In the genomic region with DNA sequence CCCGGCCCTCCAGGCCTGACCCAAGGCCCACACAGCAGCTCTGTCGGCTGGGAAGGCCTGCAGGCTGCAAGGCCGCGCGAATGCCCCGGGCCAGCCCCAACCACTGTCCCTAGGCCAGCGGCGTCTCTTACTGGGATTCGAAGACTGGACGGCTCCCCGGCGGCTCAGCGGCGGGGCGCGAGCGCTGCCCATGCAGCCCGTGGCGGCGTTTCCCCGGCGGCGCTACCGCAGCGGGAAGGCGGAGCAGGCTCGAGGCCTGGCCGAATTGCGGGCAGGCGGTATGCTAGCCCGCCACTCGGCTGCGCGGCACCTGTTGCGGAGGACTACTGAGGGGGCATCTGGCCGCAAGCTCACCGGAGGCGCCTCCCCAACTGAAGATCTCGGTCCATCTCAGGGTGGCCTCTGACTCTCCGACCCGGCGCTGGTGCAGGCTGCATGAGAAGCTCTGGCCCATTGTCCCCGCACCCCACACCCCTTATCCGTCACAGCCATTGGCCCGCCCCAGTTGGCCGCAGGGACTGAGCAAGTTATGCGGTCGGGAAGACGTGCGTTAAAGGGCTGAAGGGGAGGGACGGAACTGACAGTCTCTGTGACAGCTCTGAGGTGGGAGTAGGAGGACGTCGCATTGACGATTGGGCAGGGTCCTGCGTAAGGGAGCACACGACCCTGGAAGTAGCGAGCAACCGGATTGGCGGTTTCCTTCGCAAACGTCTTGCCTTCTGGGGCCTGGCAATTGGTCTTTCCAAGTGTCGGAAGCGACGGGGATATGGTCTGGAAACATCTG, we compare ENCODE assay signal across 1 cellular context.
TF ChIP-seq lines count a peak whose summit lies in the region.

No MANE protein-coding gene starts in this region.

TF ChIP-seq in GM23338, 12 proteins besides CTCF, POLR2A, EP300 and RAD21 (continued from another document):
- TF ChIP-seq REST (IDR thresholded peaks at IDR 0.05; ENCODE audit: unreplicated experiment) (no peak), EZH2 (IDR thresholded peaks at IDR 0.05; ENCODE audit: low read depth, unreplicated experiment) (no peak), STAT1 (IDR thresholded peaks at IDR 0.05; ENCODE audit: unreplicated experiment) (no peak), ZNF114 (CRISPR knock-in tag; IDR thresholded peaks at IDR 0.05) (no peak), JUNB (IDR thresholded peaks at IDR 0.05; ENCODE audit: unreplicated experiment) (no peak), NANOG (IDR thresholded peaks at IDR 0.05; ENCODE audit: borderline replicate concordance) (no peak), ZNF331 (CRISPR knock-in tag; IDR thresholded peaks at IDR 0.05; ENCODE audit: low read depth) (no peak)
- TF ChIP-seq, protein P1, sequence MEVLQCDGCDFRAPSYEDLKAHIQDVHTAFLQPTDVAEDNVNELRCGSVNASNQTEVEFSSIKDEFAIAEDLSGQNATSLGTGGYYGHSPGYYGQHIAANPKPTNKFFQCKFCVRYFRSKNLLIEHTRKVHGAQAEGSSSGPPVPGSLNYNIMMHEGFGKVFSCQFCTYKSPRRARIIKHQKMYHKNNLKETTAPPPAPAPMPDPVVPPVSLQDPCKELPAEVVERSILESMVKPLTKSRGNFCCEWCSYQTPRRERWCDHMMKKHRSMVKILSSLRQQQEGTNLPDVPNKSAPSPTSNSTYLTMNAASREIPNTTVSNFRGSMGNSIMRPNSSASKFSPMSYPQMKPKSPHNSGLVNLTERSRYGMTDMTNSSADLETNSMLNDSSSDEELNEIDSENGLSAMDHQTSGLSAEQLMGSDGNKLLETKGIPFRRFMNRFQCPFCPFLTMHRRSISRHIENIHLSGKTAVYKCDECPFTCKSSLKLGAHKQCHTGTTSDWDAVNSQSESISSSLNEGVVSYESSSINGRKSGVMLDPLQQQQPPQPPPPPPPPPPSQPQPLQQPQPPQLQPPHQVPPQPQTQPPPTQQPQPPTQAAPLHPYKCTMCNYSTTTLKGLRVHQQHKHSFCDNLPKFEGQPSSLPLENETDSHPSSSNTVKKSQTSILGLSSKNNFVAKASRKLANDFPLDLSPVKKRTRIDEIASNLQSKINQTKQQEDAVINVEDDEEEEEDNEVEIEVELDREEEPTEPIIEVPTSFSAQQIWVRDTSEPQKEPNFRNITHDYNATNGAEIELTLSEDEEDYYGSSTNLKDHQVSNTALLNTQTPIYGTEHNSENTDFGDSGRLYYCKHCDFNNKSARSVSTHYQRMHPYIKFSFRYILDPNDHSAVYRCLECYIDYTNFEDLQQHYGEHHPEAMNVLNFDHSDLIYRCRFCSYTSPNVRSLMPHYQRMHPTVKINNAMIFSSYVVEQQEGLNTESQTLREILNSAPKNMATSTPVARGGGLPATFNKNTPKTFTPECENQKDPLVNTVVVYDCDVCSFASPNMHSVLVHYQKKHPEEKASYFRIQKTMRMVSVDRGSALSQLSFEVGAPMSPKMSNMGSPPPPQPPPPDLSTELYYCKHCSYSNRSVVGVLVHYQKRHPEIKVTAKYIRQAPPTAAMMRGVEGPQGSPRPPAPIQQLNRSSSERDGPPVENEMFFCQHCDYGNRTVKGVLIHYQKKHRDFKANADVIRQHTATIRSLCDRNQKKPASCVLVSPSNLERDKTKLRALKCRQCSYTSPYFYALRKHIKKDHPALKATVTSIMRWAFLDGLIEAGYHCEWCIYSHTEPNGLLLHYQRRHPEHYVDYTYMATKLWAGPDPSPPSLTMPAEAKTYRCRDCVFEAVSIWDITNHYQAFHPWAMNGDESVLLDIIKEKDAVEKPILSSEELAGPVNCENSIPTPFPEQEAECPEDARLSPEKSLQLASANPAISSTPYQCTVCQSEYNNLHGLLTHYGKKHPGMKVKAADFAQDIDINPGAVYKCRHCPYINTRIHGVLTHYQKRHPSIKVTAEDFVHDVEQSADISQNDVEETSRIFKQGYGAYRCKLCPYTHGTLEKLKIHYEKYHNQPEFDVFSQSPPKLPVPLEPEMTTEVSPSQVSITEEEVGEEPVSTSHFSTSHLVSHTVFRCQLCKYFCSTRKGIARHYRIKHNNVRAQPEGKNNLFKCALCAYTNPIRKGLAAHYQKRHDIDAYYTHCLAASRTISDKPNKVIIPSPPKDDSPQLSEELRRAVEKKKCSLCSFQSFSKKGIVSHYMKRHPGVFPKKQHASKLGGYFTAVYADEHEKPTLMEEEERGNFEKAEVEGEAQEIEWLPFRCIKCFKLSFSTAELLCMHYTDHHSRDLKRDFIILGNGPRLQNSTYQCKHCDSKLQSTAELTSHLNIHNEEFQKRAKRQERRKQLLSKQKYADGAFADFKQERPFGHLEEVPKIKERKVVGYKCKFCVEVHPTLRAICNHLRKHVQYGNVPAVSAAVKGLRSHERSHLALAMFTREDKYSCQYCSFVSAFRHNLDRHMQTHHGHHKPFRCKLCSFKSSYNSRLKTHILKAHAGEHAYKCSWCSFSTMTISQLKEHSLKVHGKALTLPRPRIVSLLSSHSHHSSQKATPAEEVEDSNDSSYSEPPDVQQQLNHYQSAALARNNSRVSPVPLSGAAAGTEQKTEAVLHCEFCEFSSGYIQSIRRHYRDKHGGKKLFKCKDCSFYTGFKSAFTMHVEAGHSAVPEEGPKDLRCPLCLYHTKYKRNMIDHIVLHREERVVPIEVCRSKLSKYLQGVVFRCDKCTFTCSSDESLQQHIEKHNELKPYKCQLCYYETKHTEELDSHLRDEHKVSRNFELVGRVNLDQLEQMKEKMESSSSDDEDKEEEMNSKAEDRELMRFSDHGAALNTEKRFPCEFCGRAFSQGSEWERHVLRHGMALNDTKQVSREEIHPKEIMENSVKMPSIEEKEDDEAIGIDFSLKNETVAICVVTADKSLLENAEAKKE (CRISPR knock-in tag; IDR thresholded peaks at IDR 0.05) = no peak
- TF ChIP-seq, protein P2, sequence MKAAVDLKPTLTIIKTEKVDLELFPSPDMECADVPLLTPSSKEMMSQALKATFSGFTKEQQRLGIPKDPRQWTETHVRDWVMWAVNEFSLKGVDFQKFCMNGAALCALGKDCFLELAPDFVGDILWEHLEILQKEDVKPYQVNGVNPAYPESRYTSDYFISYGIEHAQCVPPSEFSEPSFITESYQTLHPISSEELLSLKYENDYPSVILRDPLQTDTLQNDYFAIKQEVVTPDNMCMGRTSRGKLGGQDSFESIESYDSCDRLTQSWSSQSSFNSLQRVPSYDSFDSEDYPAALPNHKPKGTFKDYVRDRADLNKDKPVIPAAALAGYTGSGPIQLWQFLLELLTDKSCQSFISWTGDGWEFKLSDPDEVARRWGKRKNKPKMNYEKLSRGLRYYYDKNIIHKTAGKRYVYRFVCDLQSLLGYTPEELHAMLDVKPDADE (IDR thresholded peaks at IDR 0.05) = no peak
